ENCODE assay signal across 9 cellular contexts in genomic region chr6:125867483-125867935, GRCh38.
DNase-seq lines count a peak whose midpoint lies in the region; ATAC-seq and TF ChIP-seq lines count a peak whose summit lies in the region.
"Had no signal": no experiment of that assay in that cellular context is flagged by ENCODE, and none has a peak within 500 bp of the region (broad histone marks: within the 10 kb centered on the region; RNA-seq: fewer than 3 reads in every experiment).

No MANE protein-coding gene starts in this region.

- H3K36me3 Mint-ChIP-seq in effector memory CD8-positive, alpha-beta T cell (ENCODE audit: insufficient read depth) = peaks cover 4% of the 10 kb centered on the region

- no peak for ATAC-seq in effector memory CD8-positive, alpha-beta T cell (replicated peaks)
- ATAC-seq in HG03135 (IDR thresholded peaks at IDR 0.05; ENCODE audit: unreplicated experiment) = no peak

- H3K27ac Mint-ChIP-seq in effector memory CD8-positive, alpha-beta T cell = no peak overlapping the region

- H3K27ac ChIP-seq in esophagus squamous epithelium = peak overlapping the region in 3 of 4 donors; percentile 8 to 31 (median 14)
- H3K27ac ChIP-seq in colonic mucosa = no peak overlapping the region

- H3K27me3 Mint-ChIP-seq in effector memory CD8-positive, alpha-beta T cell = no peaks in the 10 kb centered on the region

- H3K9me3 ChIP-seq in esophagus squamous epithelium = no peaks in the 10 kb centered on the region
- H3K9me3 ChIP-seq in colonic mucosa = no peaks in the 10 kb centered on the region

- H3K4me1 ChIP-seq in esophagus squamous epithelium (peaks cover 0 to 27% (median 4%) of the 10 kb centered on the region in 3 donors), colonic mucosa (no peaks in the 10 kb centered on the region)

- H3K4me3 Mint-ChIP-seq in effector memory CD8-positive, alpha-beta T cell = no peak overlapping the region

- no peak for TF ChIP-seq POLR2A in esophagus squamous epithelium (IDR thresholded peaks at IDR 0.05)

- no peak overlapping the region for H3K9ac ChIP-seq in colonic mucosa (ENCODE audit: low read depth in 2 of 2, low read length in 2 of 2)

- H3K36me3 ChIP-seq in esophagus squamous epithelium (no peaks in the 10 kb centered on the region), colonic mucosa (no peaks in the 10 kb centered on the region)

- H3K4me1 Mint-ChIP-seq in effector memory CD8-positive, alpha-beta T cell (ENCODE audit: low read depth in 2 of 2) = peaks cover 3 to 14% of the 10 kb centered on the region in 2 donors

- H3K27me3 ChIP-seq in esophagus squamous epithelium (no peaks in the 10 kb centered on the region), colonic mucosa (no peaks in the 10 kb centered on the region)

- TF ChIP-seq CTCF in esophagus squamous epithelium (IDR thresholded peaks at IDR 0.05) (peak in 1 of 6 experiments; percentile 3), colonic mucosa (IDR thresholded peaks at IDR 0.05) (no peak)

- no peaks in the 10 kb centered on the region for H3K9me3 Mint-ChIP-seq in effector memory CD8-positive, alpha-beta T cell

- WGBS in esophagus squamous epithelium, 2 donors = 50 to 68% methylated on average over 5 of the region's 5 CpGs

- intact Hi-C loops in esophagus squamous epithelium (cut with DNase I) = no loop called here
- intact Hi-C loops in colonic mucosa (cut with DNase I) = no loop called here

- peak; percentile 72 for DNase-seq in HCEC 1CT
- DNase-seq in NCI-H2227 (lab: John Stamatoyannopoulos, UW; ENCODE audit: unreplicated experiment) = peak; percentile 51
- no peak for DNase-seq in esophagus squamous epithelium (lab: John Stamatoyannopoulos, UW)
- peak; percentile 59 for DNase-seq in skeletal muscle cell (ENCODE audit: low read depth)
- DNase-seq in effector memory CD8-positive, alpha-beta T cell = no peak
- no peak for DNase-seq in stimulated activated naive CD4-positive, alpha-beta T cell treated with Interleukin-2 at 50 U/mL for 16 hours (lab: John Stamatoyannopoulos, UW)
- DNase-seq in colonic mucosa = no peak
- DNase-seq: SIG-M5 had no signal

- H3K4me3 ChIP-seq in esophagus squamous epithelium (no peak overlapping the region), skeletal muscle cell (ENCODE audit: low read depth, low read length) (no peak overlapping the region), colonic mucosa (no peak overlapping the region)

Comparison
In these comparisons a context has a peak if more than half of its experiments do, and no peak if none do; other contexts are left out.
1. DNase-seq: peak in HCEC 1CT (single experiment), NCI-H2227 (single experiment) and skeletal muscle cell (single experiment); none in esophagus squamous epithelium (single experiment), effector memory CD8-positive, alpha-beta T cell (0 of 3), stimulated activated naive CD4-positive, alpha-beta T cell treated with Interleukin-2 at 50 U/mL for 16 hours (single experiment) and colonic mucosa (single experiment).